In genomic region chr17:73581379-73581778, GRCh38 we compare ENCODE assay signal across 30 cellular contexts.
"Had no signal": no experiment of that assay in that cellular context is flagged by ENCODE, and none has a peak within 500 bp of the region (broad histone marks: within the 10 kb centered on the region; RNA-seq: fewer than 3 reads in every experiment).

No MANE protein-coding gene starts in this region.

- H3K4me1 Mint-ChIP-seq: immature natural killer cell had no signal

- H3K4me3 ChIP-seq: left lung, lung, mucosa of descending colon, pancreas, prostate gland, skin epidermis, suprapubic skin, thoracic aorta, tibial artery, upper lobe of right lung had no signal

- H3K27ac ChIP-seq: left lung, pancreas, prostate gland, skin epidermis, suprapubic skin, thoracic aorta, tibial artery, upper lobe of right lung had no signal

- H3K9me3 ChIP-seq: left lung, mucosa of descending colon, pancreas, prostate gland, suprapubic skin, thoracic aorta, tibial artery, upper lobe of right lung had no signal

- H3K27me3 Mint-ChIP-seq: stimulated activated naive CD8-positive, alpha-beta T cell treated with anti-CD3 and anti-CD28 coated beads, Interleukin-15, Interleukin-2, amounts not matched to agents 100 ng/mL and 50 ng/mL, for 24 hours had no signal

- ATAC-seq: left colon; left lung; mucosa of descending colon; naive thymus-derived CD4-positive, alpha-beta T cell; natural killer cell treated with Interleukin-12 subunit alpha and Interleukin-12 subunit beta and Interleukin-15 and Interleukin-18, amount 100 ng/mL, for 72 hours; pancreas; right cardiac atrium; sciatic nerve; upper lobe of right lung had no signal

- H3K27me3 ChIP-seq: left lung, pancreas had no signal

- H3K4me3 Mint-ChIP-seq: immature natural killer cell; mesothelial cell of epicardium; naive thymus-derived CD4-positive, alpha-beta T cell; natural killer cell treated with Interleukin-12 subunit alpha and Interleukin-12 subunit beta and Interleukin-15 and Interleukin-18, amount 100 ng/mL, for 72 hours; neural crest cell; stimulated activated naive CD8-positive, alpha-beta T cell treated with anti-CD3 and anti-CD28 coated beads, Interleukin-15, Interleukin-2, amounts not matched to agents 100 ng/mL and 50 ng/mL, for 24 hours had no signal

- H3K27ac Mint-ChIP-seq: immature natural killer cell; mesothelial cell of epicardium; natural killer cell treated with Interleukin-12 subunit alpha and Interleukin-12 subunit beta and Interleukin-15 and Interleukin-18, amount 100 ng/mL, for 72 hours; stimulated activated naive CD8-positive, alpha-beta T cell treated with anti-CD3 and anti-CD28 coated beads, Interleukin-15, Interleukin-2, amounts not matched to agents 100 ng/mL and 50 ng/mL, for 24 hours had no signal

- H3K4me1 ChIP-seq: left lung, pancreas, prostate gland, suprapubic skin, tibial artery, upper lobe of right lung had no signal

- H3K9me3 Mint-ChIP-seq: immature natural killer cell; mesothelial cell of epicardium; natural killer cell treated with Interleukin-12 subunit alpha and Interleukin-12 subunit beta and Interleukin-15 and Interleukin-18, amount 100 ng/mL, for 72 hours; neural crest cell; stimulated activated naive CD8-positive, alpha-beta T cell treated with anti-CD3 and anti-CD28 coated beads, Interleukin-15, Interleukin-2, amounts not matched to agents 100 ng/mL and 50 ng/mL, for 24 hours had no signal

- DNase-seq: hypothalamus; immature natural killer cell; kidney; left colon; mesendoderm; mucosa of descending colon; naive thymus-derived CD4-positive, alpha-beta T cell; pancreas; posterior cingulate gyrus; retina; stimulated activated CD4-positive, alpha-beta T cell treated with anti-CD3 and anti-CD28 coated beads, Interleukin-12 subunit alpha, Interleukin-12 subunit beta, amount 100 ng/mL, for 4 hours; stimulated activated CD4-positive, alpha-beta T cell treated with anti-CD3 and anti-CD28 coated beads, Interleukin-15, amount 100 ng/mL, for 24 hours; stimulated activated CD4-positive, alpha-beta T cell treated with anti-CD3 and anti-CD28 coated beads, Interleukin-2, amount 100 ng/mL, for 24 hours; stimulated activated CD4-positive, alpha-beta T cell treated with anti-CD3 and anti-CD28 coated beads, Interleukin-4, amount 100 ng/mL, for 1 hour; stimulated activated naive CD4-positive, alpha-beta T cell; tibial artery; trophoblast cell; upper lobe of right lung had no signal

- H3K36me3 Mint-ChIP-seq: immature natural killer cell; mesothelial cell of epicardium; natural killer cell treated with Interleukin-12 subunit alpha and Interleukin-12 subunit beta and Interleukin-15 and Interleukin-18, amount 100 ng/mL, for 72 hours had no signal

- H3K36me3 ChIP-seq: left lung, pancreas, prostate gland, suprapubic skin, thoracic aorta, tibial artery, upper lobe of right lung had no signal
